Comparison of ENCODE assay signal across 1 cellular context in the genomic region with DNA sequence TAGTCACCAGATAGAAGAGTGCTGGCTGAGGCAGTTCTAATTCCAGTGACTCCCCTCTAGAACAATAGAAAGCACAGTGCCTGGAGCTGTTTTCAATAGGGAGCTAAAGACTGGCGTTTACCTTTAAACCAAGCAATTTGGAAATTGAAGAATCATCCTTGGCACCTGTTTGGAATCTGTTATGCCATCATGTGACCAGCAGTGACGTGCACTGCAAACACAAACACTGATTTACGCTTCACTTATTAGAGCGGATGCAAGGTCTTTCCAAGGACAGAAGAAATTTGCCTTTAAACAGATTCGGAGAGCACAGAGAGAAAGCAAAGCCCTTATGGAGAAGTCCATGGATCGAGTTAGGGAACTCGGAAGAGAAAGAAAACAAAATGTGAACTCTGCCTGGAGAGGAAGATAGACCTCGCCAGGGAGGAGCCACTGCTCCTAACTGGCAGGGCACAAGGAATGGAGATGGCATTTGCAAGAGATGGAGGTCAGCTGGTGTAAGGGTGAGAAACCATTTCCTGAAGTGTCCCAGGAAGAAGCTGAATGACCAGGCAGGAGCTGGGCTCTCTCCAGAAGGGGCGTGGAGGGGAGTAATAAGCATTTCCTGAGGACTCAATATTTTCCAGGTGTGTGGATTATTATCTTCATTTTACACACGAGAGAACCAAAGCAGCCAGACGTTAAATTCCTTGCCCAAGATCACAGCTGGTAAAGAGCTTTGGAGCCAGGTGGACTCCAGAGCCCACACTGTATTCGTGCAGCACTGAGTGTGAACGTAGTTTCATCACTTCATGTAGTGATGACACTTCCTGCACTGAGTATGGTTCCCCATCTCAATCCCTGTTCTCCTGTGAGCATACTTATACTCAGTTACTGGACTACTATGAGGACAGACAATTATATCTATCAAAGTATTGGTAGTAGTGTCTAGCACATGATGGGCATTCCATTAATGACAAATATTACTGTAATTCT.
A peak's percentile ranks its signal among the peaks of the same experiment; 100 is the strongest.
TF ChIP-seq lines count a peak whose summit lies in the region.

No MANE protein-coding gene starts in this region.

TF ChIP-seq in K562, 482 proteins besides CTCF, POLR2A, EP300 and RAD21 (continued from another document):
- TF ChIP-seq CXXC5 (CRISPR knock-in tag; IDR thresholded peaks at IDR 0.05): 0 out of 2 replicates have a peak, but pooled peaks have one; percentile 10
